Comparison of ENCODE assay signal across 15 cellular contexts in genomic region chr1:99964806-99965205, GRCh38.
"Had no signal": no experiment of that assay in that cellular context is flagged by ENCODE, and none has a peak within 500 bp of the region (broad histone marks: within the 10 kb centered on the region; RNA-seq: fewer than 3 reads in every experiment).

No MANE protein-coding gene starts in this region.

- H3K27me3 Mint-ChIP-seq: activated CD4-positive, alpha-beta memory T cell treated with anti-CD3 and anti-CD28 coated beads for 36 hours; activated naive CD8-positive, alpha-beta T cell; natural killer cell treated with Interleukin-12 subunit alpha and Interleukin-12 subunit beta and Interleukin-15 and Interleukin-18, amount 100 ng/mL, for 72 hours; stimulated activated memory B cell treated with anti-CD40 and anti-IgM and Interleukin-4, amounts not matched to agents 10 μg/mL and 1 μg/mL and 100 μg/mL, for 72 hours had no signal

- H3K4me3 Mint-ChIP-seq: activated CD4-positive, alpha-beta memory T cell treated with anti-CD3 and anti-CD28 coated beads for 36 hours; activated naive CD8-positive, alpha-beta T cell; activated T-cell treated with anti-CD3 and anti-CD28 coated beads, Interleukin-2, amount 50 U/mL, for 4 hours; natural killer cell treated with Interleukin-12 subunit alpha and Interleukin-12 subunit beta and Interleukin-15 and Interleukin-18, amount 100 ng/mL, for 72 hours; stimulated activated memory B cell treated with anti-CD40 and anti-IgM and Interleukin-4, amounts not matched to agents 10 μg/mL and 1 μg/mL and 100 μg/mL, for 72 hours had no signal

- H3K27ac Mint-ChIP-seq: activated CD4-positive, alpha-beta memory T cell treated with anti-CD3 and anti-CD28 coated beads for 36 hours; activated naive CD8-positive, alpha-beta T cell; natural killer cell treated with Interleukin-12 subunit alpha and Interleukin-12 subunit beta and Interleukin-15 and Interleukin-18, amount 100 ng/mL, for 72 hours; stimulated activated memory B cell treated with anti-CD40 and anti-IgM and Interleukin-4, amounts not matched to agents 10 μg/mL and 1 μg/mL and 100 μg/mL, for 72 hours had no signal

- DNase-seq: activated CD4-positive, alpha-beta memory T cell treated with anti-CD3 and anti-CD28 coated beads for 36 hours; activated CD4-positive, CD25-positive, alpha-beta regulatory T cell treated with anti-CD3 and anti-CD28 coated beads, Interleukin-2, amount 50 U/mL, for 72 hours; activated effector memory CD4-positive, alpha-beta T cell treated with anti-CD3 and anti-CD28 coated beads, Interleukin-2, amount 50 U/mL, for 16 hours; activated T-cell treated with anti-CD3 and anti-CD28 coated beads, Interleukin-2, amount 50 U/mL, for 4 hours; amygdala; brain microvascular endothelial cell; effector memory CD4-positive, alpha-beta T cell; mammary epithelial cell; psoas muscle; spleen; stimulated activated CD4-positive, alpha-beta T cell treated with anti-CD3 and anti-CD28 coated beads, Interleukin-1b, Interleukin-23, amount 100 ng/mL, for 48 hours had no signal

- H3K9me3 Mint-ChIP-seq: activated CD4-positive, alpha-beta memory T cell treated with anti-CD3 and anti-CD28 coated beads for 36 hours; activated T-cell treated with anti-CD3 and anti-CD28 coated beads, Interleukin-2, amount 50 U/mL, for 4 hours; natural killer cell treated with Interleukin-12 subunit alpha and Interleukin-12 subunit beta and Interleukin-15 and Interleukin-18, amount 100 ng/mL, for 72 hours; stimulated activated memory B cell treated with anti-CD40 and anti-IgM and Interleukin-4, amounts not matched to agents 10 μg/mL and 1 μg/mL and 100 μg/mL, for 72 hours had no signal

- H3K36me3 Mint-ChIP-seq: activated CD4-positive, alpha-beta memory T cell treated with anti-CD3 and anti-CD28 coated beads for 36 hours; activated naive CD8-positive, alpha-beta T cell; natural killer cell treated with Interleukin-12 subunit alpha and Interleukin-12 subunit beta and Interleukin-15 and Interleukin-18, amount 100 ng/mL, for 72 hours; stimulated activated memory B cell treated with anti-CD40 and anti-IgM and Interleukin-4, amounts not matched to agents 10 μg/mL and 1 μg/mL and 100 μg/mL, for 72 hours had no signal

- ATAC-seq: activated T-cell treated with anti-CD3 and anti-CD28 coated beads, Interleukin-2, amount 50 U/mL, for 4 hours; natural killer cell treated with Interleukin-12 subunit alpha and Interleukin-12 subunit beta and Interleukin-15 and Interleukin-18, amount 100 ng/mL, for 72 hours; psoas muscle; sciatic nerve; stimulated activated memory B cell treated with anti-CD40 and anti-IgM and Interleukin-4, amounts not matched to agents 10 μg/mL and 1 μg/mL and 100 μg/mL, for 72 hours had no signal
